In the genomic region with DNA sequence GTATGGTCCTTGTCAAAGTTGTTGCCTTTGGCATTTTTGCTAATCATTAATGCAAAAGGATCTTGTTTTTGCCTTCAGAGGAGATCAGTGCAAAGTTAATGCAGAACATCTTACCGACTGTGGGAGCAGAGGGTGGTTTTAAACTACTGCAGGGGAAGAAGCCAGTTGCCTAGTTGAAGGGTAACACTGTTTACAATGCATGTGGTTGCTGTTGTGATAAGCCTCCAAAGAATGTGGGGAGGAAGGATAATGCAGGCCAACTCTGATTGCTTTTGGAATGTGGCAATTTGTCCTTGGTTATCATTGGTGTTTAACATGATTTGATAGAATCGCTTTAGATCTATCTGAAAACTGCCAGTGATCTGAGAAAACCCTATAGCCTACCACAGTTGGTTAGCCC, we compare ENCODE assay signal across 19 cellular contexts.
DNase-seq lines count a peak whose midpoint lies in the region; ATAC-seq and TF ChIP-seq lines count a peak whose summit lies in the region.
"Had no signal": no experiment of that assay in that cellular context is flagged by ENCODE, and none has a peak within 500 bp of the region (broad histone marks: within the 10 kb centered on the region; RNA-seq: fewer than 3 reads in every experiment).

No MANE protein-coding gene starts in this region.

- DNase-seq in HT1080 (ENCODE audit: low read depth) (peak; percentile 4), astrocyte of the hippocampus (ENCODE audit: low read depth, low spot score) (peak; percentile 52), glomerular visceral epithelial cell (ENCODE audit: extremely low spot score) (peak; percentile 7), omental fat pad (ENCODE audit: low spot score) (no peak), NCI-H2081 treated with DMSO at 0.1 percent for 48 hours (lab: John Stamatoyannopoulos, UW) (no peak), NCI-H345 treated with DMSO at 0.1 percent for 48 hours (lab: John Stamatoyannopoulos, UW; ENCODE audit: unreplicated experiment) (no peak), SK-N-DZ (ENCODE audit: low spot score) (no peak)
- DNase-seq: activated CD8-positive, alpha-beta T cell treated with anti-CD3 and anti-CD28 coated beads for 36 hours; activated naive CD4-positive, alpha-beta T cell; activated T-cell treated with anti-CD3 and anti-CD28 coated beads, Interleukin-2, amount 50 U/mL, for 1 hour; anterior cingulate cortex; effector memory CD4-positive, alpha-beta T cell; hippocampal formation; left cardiac atrium; NCI-H1105; NCI-H526 treated with DMSO at 0.1 percent for 48 hours; PC-3; SIG-M5; T-helper 2 cell had no signal

- TF ChIP-seq CTCF in omental fat pad (IDR thresholded peaks at IDR 0.05): no peak

- peak; percentile 59 for ATAC-seq in omental fat pad (ENCODE audit: low FRiP score)
- ATAC-seq: activated CD8-positive, alpha-beta T cell treated with anti-CD3 and anti-CD28 coated beads for 36 hours; PC-3 had no signal

Comparison
In these comparisons a context has a peak if more than half of its experiments do, and no peak if none do; other contexts are left out.
1. DNase-seq: peak in HT1080 (single experiment), astrocyte of the hippocampus (single experiment) and glomerular visceral epithelial cell (single experiment); none in omental fat pad (single experiment), NCI-H2081 treated with DMSO at 0.1 percent for 48 hours (single experiment), NCI-H345 treated with DMSO at 0.1 percent for 48 hours (single experiment) and SK-N-DZ (single experiment).